Comparison of ENCODE assay signal across 13 cellular contexts in genomic region chr5:95273956-95274520, GRCh38.
"Had no signal": no experiment of that assay in that cellular context is flagged by ENCODE, and none has a peak within 500 bp of the region (broad histone marks: within the 10 kb centered on the region; RNA-seq: fewer than 3 reads in every experiment).

No MANE protein-coding gene starts in this region.

- H3K36me3 ChIP-seq: gastroesophageal sphincter, neural progenitor cell, right lobe of liver had no signal

- H2AFZ ChIP-seq: neural progenitor cell had no signal

- H3K9ac ChIP-seq: neural progenitor cell had no signal

- ATAC-seq: activated T-cell treated with anti-CD3 and anti-CD28 coated beads, Interleukin-2, amount 50 U/mL, for 4 hours; gastroesophageal sphincter; left cardiac atrium; right lobe of liver; WTC11 had no signal

- H3K4me1 ChIP-seq: gastroesophageal sphincter, right lobe of liver had no signal

- H3K4me2 ChIP-seq: neural progenitor cell, smooth muscle cell had no signal

- DNase-seq: activated CD4-positive, alpha-beta memory T cell treated with anti-CD3 and anti-CD28 coated beads, Interleukin-2, amount 10 ng/mL, durations not matched to agents 7 days and 5 days; activated CD4-positive, alpha-beta T cell treated with anti-CD3 and anti-CD28 coated beads for 4 hours; activated gamma-delta T cell; activated T-cell treated with anti-CD3 and anti-CD28 coated beads, Interleukin-2, amount 50 U/mL, for 4 hours; amniotic stem cell; caudate nucleus; left cardiac atrium; right lobe of liver; T-helper 9 cell had no signal

- H3K27ac ChIP-seq: gastroesophageal sphincter, neural progenitor cell, right lobe of liver had no signal

- H3K9me3 ChIP-seq: gastroesophageal sphincter, right lobe of liver had no signal

- H3K27me3 ChIP-seq: neural progenitor cell, right lobe of liver had no signal

- H3K4me3 ChIP-seq: gastroesophageal sphincter, neural progenitor cell, right lobe of liver, smooth muscle cell had no signal
